In the genomic region with DNA sequence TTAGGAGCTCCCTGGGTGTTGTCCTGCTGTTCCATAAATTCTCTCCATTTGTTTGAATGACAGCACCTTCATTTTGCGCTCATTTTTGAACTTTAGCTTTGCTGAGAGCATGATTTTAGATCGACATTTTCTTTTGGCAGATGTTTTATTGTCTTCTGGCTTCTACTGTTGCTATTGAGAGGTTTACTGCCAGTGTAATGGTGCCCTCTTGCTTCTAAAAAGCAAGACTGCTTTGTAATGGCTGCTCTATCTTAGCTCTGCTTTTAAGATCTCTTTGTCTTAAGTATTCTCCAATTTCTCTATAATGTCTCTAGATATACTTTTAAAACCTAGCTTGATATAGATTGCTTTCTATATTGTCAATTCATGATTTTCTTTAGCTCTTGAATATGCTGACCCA, we compare ENCODE assay signal across 15 cellular contexts. TPM values are rescaled to one million over a fixed set of nuclear protein-coding genes. Genes with fewer than 3 reads are reported as not detected.
DNase-seq lines count a peak whose midpoint lies in the region; ATAC-seq, FAIRE-seq and TF ChIP-seq lines count a peak whose summit lies in the region.
"Had no signal": no experiment of that assay in that cellular context is flagged by ENCODE, and none has a peak within 500 bp of the region (broad histone marks: within the 10 kb centered on the region; RNA-seq: fewer than 3 reads in every experiment).

No MANE protein-coding gene starts in this region.

- TF ChIP-seq RAD21 in H1 (IDR thresholded peaks at IDR 0.05 in 1 of 2, conservative IDR thresholded peaks at IDR 0.05 in 1 of 2; ENCODE audit: low read depth in 2 of 2, low read length in 2 of 2) = peak; percentile 59 to 68

- peaks cover under 1% of the 10 kb centered on the region; the same call in 1 of the 2 replicates for H3K36me3 ChIP-seq in GM23338 (ENCODE audit: insufficient read depth)
- H3K36me3 ChIP-seq in H1 (ENCODE audit: control insufficient read depth in 2 of 4, insufficient read depth in 4 of 4, low read length in 3 of 4) = no peaks in the 10 kb centered on the region
- peaks cover 0 to 2% of the 10 kb centered on the region in 2 donors for H3K36me3 ChIP-seq in aorta (ENCODE audit: control insufficient read depth in 1 of 2, insufficient read depth in 2 of 2, low read length in 1 of 2)

- no peak overlapping the region for H4K5ac ChIP-seq in H1 (ENCODE audit: insufficient read length, low read depth, low read length)

- H3K27ac ChIP-seq in GM23338 (ENCODE audit: low read depth) (no peak overlapping the region), H1 (ENCODE audit: low read depth, low read length) (no peak overlapping the region), aorta (ENCODE audit: low read depth in 1 of 2, low read length in 2 of 2) (no peak overlapping the region)
- H3K27ac ChIP-seq: body of pancreas, Peyer's patch had no signal

- TF ChIP-seq EP300 in H1 (IDR thresholded peaks at IDR 0.05; ENCODE audit: borderline replicate concordance in 1 of 2, low read depth in 2 of 2, low read length in 2 of 2) = no peak

- H3K4me3 ChIP-seq in GM23338 (no peak overlapping the region), H1 (ENCODE audit: extremely low read depth in 1 of 4, insufficient read depth in 2 of 4, low read depth in 3 of 4, low read length in 4 of 4) (no peak overlapping the region), aorta (ENCODE audit: low read length in 2 of 2) (no peak overlapping the region)
- H3K4me3 ChIP-seq: body of pancreas, Peyer's patch had no signal

- WGBS in H1 (ENCODE audit: extremely low coverage in 1 of 2, insufficient coverage in 1 of 2, insufficient read length in 1 of 2, insufficient replicate concordance in 2 of 2, low coverage in 1 of 2, low lambda C conversion rate in 2 of 2, missing lambda C conversion rate in 1 of 2), 2 experiments = 56% methylated on average over 2 of the region's 2 CpGs; no CpG with 5 or more reads in 1 of the 2 experiments
- WGBS in aorta, 2 donors = 46 to 55% methylated on average over 2 of the region's 2 CpGs

- TF ChIP-seq POLR2A in H1 (IDR thresholded peaks at IDR 0.05; ENCODE audit: control extremely low read depth in 1 of 2, low read depth in 2 of 2, low read length in 2 of 2) = no peak

- H3K79me2 ChIP-seq in GM23338 (replicated peaks; ENCODE audit: insufficient read depth) (no peaks in the 10 kb centered on the region), H1 (ENCODE audit: control insufficient read depth in 1 of 2, insufficient read depth in 2 of 2, low read length in 2 of 2) (no peaks in the 10 kb centered on the region)

- H3K4me2 ChIP-seq in GM23338 (no peak overlapping the region), H1 (ENCODE audit: insufficient read depth in 1 of 2, low read depth in 2 of 2, low read length in 2 of 2) (no peak overlapping the region)

- H3K4me1 Mint-ChIP-seq in GM23338 = no peaks in the 10 kb centered on the region
- no peaks in the 10 kb centered on the region for H3K4me1 Mint-ChIP-seq in activated naive CD4-positive, alpha-beta T cell treated with anti-CD3 and anti-CD28 coated beads for 36 hours (ENCODE audit: low read depth)

- H3K4me3 Mint-ChIP-seq in GM23338 = no peak overlapping the region
- H3K4me3 Mint-ChIP-seq in activated naive CD4-positive, alpha-beta T cell treated with anti-CD3 and anti-CD28 coated beads for 36 hours = no peak overlapping the region
- H3K4me3 Mint-ChIP-seq: HFFc6 had no signal

- intact Hi-C loops in activated naive CD4-positive, alpha-beta T cell treated with anti-CD3 and anti-CD28 coated beads for 36 hours (cut with micrococcal nuclease) = loop anchor here (5.0 to 10.0 kb wide), 2 partner anchors 34 to 117 kb away; a partner anchor contains a TSS
- intact Hi-C loops in aorta (cut with DNase I) = no loop called here

- H3K18ac ChIP-seq in H1 (ENCODE audit: extremely low read depth, low read length) = no peak overlapping the region

- no peak overlapping the region for H2BK5ac ChIP-seq in H1 (ENCODE audit: low read depth, low read length)

- no peak overlapping the region for H3K56ac ChIP-seq in H1 (replicated peaks; ENCODE audit: insufficient read length, low read depth, low read length)

- no peak overlapping the region for H3K23ac ChIP-seq in H1 (ENCODE audit: insufficient read length)

- H2BK12ac ChIP-seq in H1 (ENCODE audit: low read depth, low read length) = no peak overlapping the region

- H3K14ac ChIP-seq in H1 (ENCODE audit: insufficient read length) = no peak overlapping the region

- no peak overlapping the region for H4K8ac ChIP-seq in H1 (ENCODE audit: extremely low read depth, insufficient read depth, low read length)

- H3K79me1 ChIP-seq in H1 (ENCODE audit: low read depth, low read length) = no peaks in the 10 kb centered on the region

- no peak overlapping the region for H4K91ac ChIP-seq in H1 (replicated peaks; ENCODE audit: insufficient read length, low read length)

- H2BK120ac ChIP-seq in H1 (replicated peaks; ENCODE audit: low read depth, low read length) = no peak overlapping the region

- peak; percentile 20 for DNase-seq in GM23338 (ENCODE audit: low spot score)
- DNase-seq in OCI-M1 (lab: John Stamatoyannopoulos, UW) = peak; percentile 26
- DNase-seq in H1 (ENCODE audit: low read depth in 1 of 2, low spot score in 2 of 2) = no peak
- no peak for DNase-seq in NCI-H2196 treated with DMSO at 0.1 percent for 48 hours (lab: John Stamatoyannopoulos, UW; ENCODE audit: unreplicated experiment)
- no peak for DNase-seq in activated naive CD4-positive, alpha-beta T cell treated with anti-CD3 and anti-CD28 coated beads for 36 hours
- DNase-seq in NCI-H1417 treated with DMSO at 0.1 percent for 48 hours (lab: John Stamatoyannopoulos, UW) = no peak
- DNase-seq in aorta = no peak
- DNase-seq: activated CD4-positive, alpha-beta T cell treated with anti-CD3 and anti-CD28 coated beads, Interleukin-2, amount 50 U/mL, for 1 hour; activated effector memory CD4-positive, alpha-beta T cell treated with Interleukin-2 at 50 U/mL for 16 hours; body of pancreas; HFFc6; NCI-H2081 treated with DMSO at 0.1 percent for 48 hours; Peyer's patch had no signal

- no peaks in the 10 kb centered on the region for H3F3A ChIP-seq in GM23338 (replicated peaks; ENCODE audit: low read depth)

- no peak overlapping the region for H2AFZ ChIP-seq in GM23338
- H2AFZ ChIP-seq in H1 (ENCODE audit: low read length) = no peak overlapping the region

- CTCF ChIA-PET in H1 (lab: Charles Lee; ENCODE audit: partially characterized antibody) = interaction anchor here (0.8 to 3.4 kb wide), 14 partner anchors 18 to 188 kb away, joined by 3 to 12 read pairs (median 4); a partner anchor contains a TSS
- CTCF ChIA-PET in activated naive CD4-positive, alpha-beta T cell treated with anti-CD3 and anti-CD28 coated beads for 36 hours (lab: Charles Lee) = interaction anchor here (0.6 to 1.6 kb wide), 6 partner anchors 41 to 135 kb away, joined by 3 to 5 read pairs (median 4); no protein-coding TSS in a partner anchor

- H3K27me3 ChIP-seq in GM23338 (ENCODE audit: insufficient read depth) (no peaks in the 10 kb centered on the region), H1 (replicated peaks in 1 of 4; ENCODE audit: control insufficient read depth in 3 of 4, extremely low read depth in 1 of 4, insufficient read depth in 3 of 4, low read length in 3 of 4) (no peaks in the 10 kb centered on the region), aorta (ENCODE audit: control insufficient read depth in 1 of 2, insufficient read depth in 2 of 2, low read length in 1 of 2) (no peaks in the 10 kb centered on the region)
- H3K27me3 ChIP-seq: body of pancreas, Peyer's patch had no signal

- no peak overlapping the region for H2BK20ac ChIP-seq in H1 (ENCODE audit: low read length)

- H3K36me3 Mint-ChIP-seq in GM23338 (ENCODE audit: low read depth) = peaks cover 4% of the 10 kb centered on the region; the same call in 1 of the 3 replicates
- H3K36me3 Mint-ChIP-seq in activated naive CD4-positive, alpha-beta T cell treated with anti-CD3 and anti-CD28 coated beads for 36 hours (ENCODE audit: low read depth) = peaks cover 16% of the 10 kb centered on the region

- H3K9me3 ChIP-seq in H1 (ENCODE audit: insufficient read depth in 2 of 2, low read depth in 1 of 2, low read length in 1 of 2) (no peaks in the 10 kb centered on the region), aorta (ENCODE audit: control insufficient read depth, low read length) (no peaks in the 10 kb centered on the region)
- H3K9me3 ChIP-seq: body of pancreas, Peyer's patch had no signal

- H3K4ac ChIP-seq in H1 (replicated peaks; ENCODE audit: insufficient read length, low read depth, low read length) = no peak overlapping the region

- H3K23me2 ChIP-seq in H1 (ENCODE audit: low read depth, low read length) = no peaks in the 10 kb centered on the region

- no peaks in the 10 kb centered on the region for H3K9me3 Mint-ChIP-seq in GM23338
- no peaks in the 10 kb centered on the region for H3K9me3 Mint-ChIP-seq in activated naive CD4-positive, alpha-beta T cell treated with anti-CD3 and anti-CD28 coated beads for 36 hours
- H3K9me3 Mint-ChIP-seq: HFFc6 had no signal

- no peak overlapping the region for H3K9ac ChIP-seq in H1 (replicated peaks in 1 of 4; ENCODE audit: extremely low read depth in 1 of 4, low read depth in 3 of 4, low read length in 3 of 4)

- 0 out of 3 replicates have a peak, but pooled peaks have one; percentile 30 for ATAC-seq in GM23338
- no peak for ATAC-seq in aorta (ENCODE audit: low FRiP score)
- ATAC-seq: body of pancreas had no signal

- no peaks in the 10 kb centered on the region for H3K27me3 Mint-ChIP-seq in GM23338 (ENCODE audit: insufficient read depth, low read depth, poor library complexity)
- H3K27me3 Mint-ChIP-seq in activated naive CD4-positive, alpha-beta T cell treated with anti-CD3 and anti-CD28 coated beads for 36 hours (ENCODE audit: low read depth) = no peaks in the 10 kb centered on the region

- H2BK15ac ChIP-seq in H1 (ENCODE audit: low read length) = no peak overlapping the region

- H3K9me2 ChIP-seq in GM23338 (ENCODE audit: insufficient read depth) = no peaks in the 10 kb centered on the region

- no peak overlapping the region for H2AK5ac ChIP-seq in H1 (ENCODE audit: low read depth, low read length)

- no peak overlapping the region for H3K27ac Mint-ChIP-seq in GM23338
- H3K27ac Mint-ChIP-seq in activated naive CD4-positive, alpha-beta T cell treated with anti-CD3 and anti-CD28 coated beads for 36 hours = no peak overlapping the region
- H3K27ac Mint-ChIP-seq: HFFc6 had no signal

- peak; percentile 35 to 55; a peak in 3 of 4 replicates for TF ChIP-seq CTCF in GM23338 (conservative IDR thresholded peaks at IDR 0.05; ENCODE audit: low read depth in 2 of 2)
- TF ChIP-seq CTCF in H1 (IDR thresholded peaks at IDR 0.05; ENCODE audit: control extremely low read depth in 1 of 3, insufficient read depth in 1 of 3, low read depth in 1 of 3, low read length in 3 of 3) = peak in 2 of 3 experiments; percentile 18 to 29; a peak in 2 of 4 replicates

- POLR2A ChIA-PET in H1 (lab: Charles Lee; ENCODE audit: partially characterized antibody) = interaction anchor here (0.7 to 0.9 kb wide), 4 partner anchors 10 to 123 kb away, joined by 3 to 6 read pairs (median 3); no protein-coding TSS in a partner anchor

- H3K4me1 ChIP-seq in GM23338 (ENCODE audit: insufficient read depth) (no peaks in the 10 kb centered on the region), H1 (replicated peaks in 1 of 4; ENCODE audit: control insufficient read depth in 3 of 4, insufficient read depth in 4 of 4, low read length in 3 of 4) (no peaks in the 10 kb centered on the region), aorta (ENCODE audit: control insufficient read depth in 1 of 2, insufficient read depth in 2 of 2, low read length in 2 of 2) (no peaks in the 10 kb centered on the region)
- H3K4me1 ChIP-seq: body of pancreas, Peyer's patch had no signal

- H4K20me1 ChIP-seq in GM23338 (replicated peaks; ENCODE audit: insufficient read depth) (no peaks in the 10 kb centered on the region), H1 (replicated peaks in 1 of 2; ENCODE audit: control insufficient read depth in 1 of 2, insufficient read depth in 2 of 2, low read length in 2 of 2) (no peaks in the 10 kb centered on the region)

- FAIRE-seq in A204.1 (lab: Jason Lieb, UNC) (peak; percentile 77), H1 (lab: Jason Lieb, UNC) (no peak)

RNA-seq across cellular contexts. Expression of a gene that starts 27.8 kb away (rescaled TPM):
- 10.3 and 13.4 TPM in 2 replicates for total RNA-seq in GM23338 (2014; rRNA removed; shearing (Covaris generic))
- polyA plus RNA-seq in GM23338 (2016; fragmentation: Nextera tagmentation; extraction: Ambion mirVana) = 19.5 and 20.4 TPM in 2 replicates
- total RNA-seq in H1 (2021; fragmentation: NEBNext Ultra II Directional; extraction: Animal tissue kit (Norgen Biotek cat#: 25700)) = 8.6 and 11.2 TPM in 2 replicates
- polyA plus RNA-seq in H1 (2011; rRNA removed) = 5.6 and 9.9 TPM in 2 replicates
- polyA plus RNA-seq in H1 (2011; cell fraction: cytosol; rRNA removed) = 10.7 TPM
- 7.8 TPM for polyA plus RNA-seq in H1 (2011; cell fraction: nucleus; rRNA removed)
- 8.3 to 11.7 TPM (median 10.2 TPM) in 4 replicates for polyA plus RNA-seq in H1 (2012, experiment 1 of 2)
- polyA plus RNA-seq in H1 (2012, experiment 2 of 2) = 3.9 TPM
- 18.4 TPM for polyA plus RNA-seq in H1 (2013, experiment 1 of 2)
- polyA plus RNA-seq in H1 (2013, experiment 2 of 2) = 17.3 TPM
- 6.0 and 7.4 TPM in 2 replicates for polyA minus RNA-seq in H1 (2011; rRNA and poly(A)+ RNA removed)
- polyA minus RNA-seq in H1 (2011; cell fraction: cytosol; rRNA and poly(A)+ RNA removed) = 3.4 TPM
- polyA minus RNA-seq in H1 (2011; cell fraction: nucleus; rRNA and poly(A)+ RNA removed) = 18.2 TPM
- 10 to 100 TPM; 20.1 to 22.0 TPM for total RNA-seq in activated naive CD4-positive, alpha-beta T cell treated with anti-CD3 and anti-CD28 coated beads for 36 hours
- 10 to 100 TPM; 11.8 to 17.5 TPM for total RNA-seq in aorta
- polyA plus RNA-seq in aorta = 10 to 100 TPM in 1 of 2 donors, 1 to 10 TPM in 1; 3.8 to 12.3 TPM

RNA-seq across cellular contexts. Expression of a gene that starts 28.0 kb away (rescaled TPM):
- not detected in 2 replicates for total RNA-seq in GM23338 (2014; rRNA removed; shearing (Covaris generic))
- 0.38 TPM in 1 of 2 replicates, not detected in the other for polyA plus RNA-seq in GM23338 (2016; fragmentation: Nextera tagmentation; extraction: Ambion mirVana)
- total RNA-seq in H1 (2021; fragmentation: NEBNext Ultra II Directional; extraction: Animal tissue kit (Norgen Biotek cat#: 25700)) = not detected in 2 replicates
- polyA plus RNA-seq in H1 (2011; rRNA removed) = not detected in 2 replicates
- not detected for polyA plus RNA-seq in H1 (2011; cell fraction: cytosol; rRNA removed)
- polyA plus RNA-seq in H1 (2011; cell fraction: nucleus; rRNA removed) = not detected
- 0.29 to 0.50 TPM (median 0.39 TPM) in 4 replicates for polyA plus RNA-seq in H1 (2012, experiment 1 of 2)
- polyA plus RNA-seq in H1 (2012, experiment 2 of 2) = not detected
- polyA plus RNA-seq in H1 (2013, experiment 1 of 2) = not detected
- not detected for polyA plus RNA-seq in H1 (2013, experiment 2 of 2)
- not detected in 2 replicates for polyA minus RNA-seq in H1 (2011; rRNA and poly(A)+ RNA removed)
- polyA minus RNA-seq in H1 (2011; cell fraction: cytosol; rRNA and poly(A)+ RNA removed) = not detected
- polyA minus RNA-seq in H1 (2011; cell fraction: nucleus; rRNA and poly(A)+ RNA removed) = not detected
- not detected for total RNA-seq in activated naive CD4-positive, alpha-beta T cell treated with anti-CD3 and anti-CD28 coated beads for 36 hours
- not detected for total RNA-seq in aorta
- not detected for polyA plus RNA-seq in aorta
- total RNA-seq: body of pancreas, HFFc6, Peyer's patch, skeletal muscle tissue had no signal

RNA-seq across cellular contexts. Expression of a gene that starts 41.9 kb away (rescaled TPM):
- total RNA-seq in GM23338 (2014; rRNA removed; shearing (Covaris generic)) = 0.35 TPM in 1 of 2 replicates, not detected in the other
- polyA plus RNA-seq in GM23338 (2016; fragmentation: Nextera tagmentation; extraction: Ambion mirVana) (0.82 and 0.92 TPM in 2 replicates), H1 (2011; rRNA removed) (0.41 and 0.60 TPM in 2 replicates), aorta (not detected)
- total RNA-seq in H1 (2021; fragmentation: NEBNext Ultra II Directional; extraction: Animal tissue kit (Norgen Biotek cat#: 25700)) = 0.54 and 0.71 TPM in 2 replicates
- 0.58 TPM for polyA plus RNA-seq in H1 (2011; cell fraction: cytosol; rRNA removed)
- 1.00 TPM for polyA plus RNA-seq in H1 (2011; cell fraction: nucleus; rRNA removed)
- polyA plus RNA-seq in H1 (2012, experiment 1 of 2) = 0.80 to 1.0 TPM (median 0.90 TPM) in 4 replicates
- polyA plus RNA-seq in H1 (2012, experiment 2 of 2) = 0.14 TPM
- polyA plus RNA-seq in H1 (2013, experiment 1 of 2) = 0.30 TPM
- 0.48 TPM for polyA plus RNA-seq in H1 (2013, experiment 2 of 2)
- polyA minus RNA-seq in H1 (2011; rRNA and poly(A)+ RNA removed) = not detected in 2 replicates
- 0.66 TPM for polyA minus RNA-seq in H1 (2011; cell fraction: cytosol; rRNA and poly(A)+ RNA removed)
- 1.6 TPM for polyA minus RNA-seq in H1 (2011; cell fraction: nucleus; rRNA and poly(A)+ RNA removed)
- total RNA-seq in activated naive CD4-positive, alpha-beta T cell treated with anti-CD3 and anti-CD28 coated beads for 36 hours = 1 to 10 TPM; 2.3 to 2.7 TPM
- total RNA-seq in aorta = not detected
- total RNA-seq: HFFc6, skeletal muscle tissue had no signal

RNA-seq across cellular contexts. Expression of a gene that starts 49.9 kb away (rescaled TPM):
- 0.97 and 1.6 TPM in 2 replicates for total RNA-seq in GM23338 (2014; rRNA removed; shearing (Covaris generic))
- polyA plus RNA-seq in GM23338 (2016; fragmentation: Nextera tagmentation; extraction: Ambion mirVana) (0.26 and 0.29 TPM in 2 replicates), H1 (2011; rRNA removed) (0.44 and 0.52 TPM in 2 replicates), aorta (1 to 10 TPM in 1 of 2 donors, under 1 TPM in 1; 0.10 to 1.6 TPM)
- 0.52 and 0.54 TPM in 2 replicates for total RNA-seq in H1 (2021; fragmentation: NEBNext Ultra II Directional; extraction: Animal tissue kit (Norgen Biotek cat#: 25700))
- polyA plus RNA-seq in H1 (2011; cell fraction: cytosol; rRNA removed) = 0.47 TPM
- polyA plus RNA-seq in H1 (2011; cell fraction: nucleus; rRNA removed) = 0.66 TPM
- 0.28 to 0.44 TPM (median 0.37 TPM) in 4 replicates for polyA plus RNA-seq in H1 (2012, experiment 1 of 2)
- 0.39 TPM for polyA plus RNA-seq in H1 (2012, experiment 2 of 2)
- 0.30 TPM for polyA plus RNA-seq in H1 (2013, experiment 1 of 2)
- 0.28 TPM for polyA plus RNA-seq in H1 (2013, experiment 2 of 2)
- polyA minus RNA-seq in H1 (2011; rRNA and poly(A)+ RNA removed) = 0.76 and 0.90 TPM in 2 replicates
- polyA minus RNA-seq in H1 (2011; cell fraction: cytosol; rRNA and poly(A)+ RNA removed) = 0.44 TPM
- 1.2 TPM for polyA minus RNA-seq in H1 (2011; cell fraction: nucleus; rRNA and poly(A)+ RNA removed)
- 1 to 10 TPM; 1.4 to 1.6 TPM for total RNA-seq in activated naive CD4-positive, alpha-beta T cell treated with anti-CD3 and anti-CD28 coated beads for 36 hours
- under 1 TPM in 1 of 2 donors, not detected in 1; 0.24 TPM for total RNA-seq in aorta
- total RNA-seq: HFFc6 had no signal

Comparison
In these comparisons a context has a peak if more than half of its experiments do, and no peak if none do; other contexts are left out.
1. DNase-seq: peak in GM23338 (single experiment) and OCI-M1 (single experiment); none in H1 (0 of 2), NCI-H2196 treated with DMSO at 0.1 percent for 48 hours (single experiment), activated naive CD4-positive, alpha-beta T cell treated with anti-CD3 and anti-CD28 coated beads for 36 hours (single experiment), NCI-H1417 treated with DMSO at 0.1 percent for 48 hours (single experiment) and aorta (0 of 2).